ENCODE assay signal across 29 cellular contexts in genomic region chr5:36200513-36200912, GRCh38. TPM values are rescaled to one million over a fixed set of nuclear protein-coding genes. Genes with fewer than 3 reads are reported as not detected.
A peak's percentile ranks its signal among the peaks of the same experiment; 100 is the strongest.
DNase-seq lines count a peak whose midpoint lies in the region; ATAC-seq, FAIRE-seq and TF ChIP-seq lines count a peak whose summit lies in the region.
"Had no signal": no experiment of that assay in that cellular context is flagged by ENCODE, and none has a peak within 500 bp of the region (broad histone marks: within the 10 kb centered on the region; RNA-seq: fewer than 3 reads in every experiment).

No MANE protein-coding gene starts in this region.

- FAIRE-seq in urothelium cell line (lab: Jason Lieb, UNC), result peak; percentile 56
- FAIRE-seq: GM18507, H1, kidney had no signal

- peaks cover 6% of the 10 kb centered on the region for H3K4me1 Mint-ChIP-seq in MCF 10A (ENCODE audit: insufficient read depth, unreplicated experiment)
- H3K4me1 Mint-ChIP-seq: activated CD4-positive, alpha-beta memory T cell treated with anti-CD3 and anti-CD28 coated beads, Interleukin-2, amount 10 ng/mL, durations not matched to agents 7 days and 5 days; IgD-negative memory B cell; memory B cell; nephron; WTC11 had no signal

- no peaks in the 10 kb centered on the region for H3K9me3 Mint-ChIP-seq in MCF 10A (ENCODE audit: unreplicated experiment)
- H3K9me3 Mint-ChIP-seq: activated CD4-positive, alpha-beta memory T cell treated with anti-CD3 and anti-CD28 coated beads, Interleukin-2, amount 10 ng/mL, durations not matched to agents 7 days and 5 days; activated naive CD4-positive, alpha-beta T cell treated with anti-CD3 and anti-CD28 coated beads for 36 hours; dendritic cell treated with granulocyte-macrophage colony-stimulating factor and Interleukin-4, amounts not matched to agents 40 ng/mL and 50 ng/mL, for 4 days; IgD-negative memory B cell; memory B cell; nephron; WTC11 had no signal

- H3K27me3 Mint-ChIP-seq in MCF 10A (ENCODE audit: insufficient read depth, unreplicated experiment), result no peaks in the 10 kb centered on the region
- H3K27me3 Mint-ChIP-seq: activated CD4-positive, alpha-beta memory T cell treated with anti-CD3 and anti-CD28 coated beads, Interleukin-2, amount 10 ng/mL, durations not matched to agents 7 days and 5 days; dendritic cell treated with granulocyte-macrophage colony-stimulating factor and Interleukin-4, amounts not matched to agents 40 ng/mL and 50 ng/mL, for 4 days; IgD-negative memory B cell; memory B cell; T-helper 17 cell had no signal

- H3K27me3 ChIP-seq in breast epithelium (no peaks in the 10 kb centered on the region), foreskin keratinocyte (no peaks in the 10 kb centered on the region)
- H3K27me3 ChIP-seq: tibial nerve had no signal

- CTCF ChIA-PET in MCF 10A (lab: Yijun Ruan, JAX), result interaction anchor here (1.0 to 1.6 kb wide), 3 partner anchors 19 to 65 kb away, joined by 3 to 4 read pairs (median 4); no protein-coding TSS in a partner anchor

- H3K9me3 ChIP-seq in breast epithelium, result no peaks in the 10 kb centered on the region
- H3K9me3 ChIP-seq: prostate gland, tibial nerve had no signal

- no peak overlapping the region for H3K4me3 Mint-ChIP-seq in MCF 10A (ENCODE audit: unreplicated experiment)
- H3K4me3 Mint-ChIP-seq: activated CD4-positive, alpha-beta memory T cell treated with anti-CD3 and anti-CD28 coated beads, Interleukin-2, amount 10 ng/mL, durations not matched to agents 7 days and 5 days; activated naive CD4-positive, alpha-beta T cell treated with anti-CD3 and anti-CD28 coated beads for 36 hours; dendritic cell treated with granulocyte-macrophage colony-stimulating factor and Interleukin-4, amounts not matched to agents 40 ng/mL and 50 ng/mL, for 4 days; IgD-negative memory B cell; memory B cell; nephron; T-helper 17 cell; WTC11 had no signal

- POLR2A ChIA-PET in MCF 10A (lab: Yijun Ruan, JAX), result no interaction called here

- peak; percentile 100 for ATAC-seq in foreskin keratinocyte
- ATAC-seq in GM21717 (IDR thresholded peaks at IDR 0.05; ENCODE audit: unreplicated experiment), result no peak
- no peak for ATAC-seq in GM19324 (IDR thresholded peaks at IDR 0.05; ENCODE audit: low FRiP score, unreplicated experiment)
- ATAC-seq: T-helper 17 cell, WTC11 had no signal

- H3K36me3 Mint-ChIP-seq in MCF 10A (ENCODE audit: insufficient read depth, unreplicated experiment), result peaks cover 38% of the 10 kb centered on the region

- intact Hi-C loops in MCF 10A (cut with micrococcal nuclease), result no loop called here
- intact Hi-C loops in breast epithelium (cut with DNase I; ENCODE audit: low total_unique reads), result no loop called here

- TF ChIP-seq CTCF in MCF 10A (IDR thresholded peaks at IDR 0.05; ENCODE audit: unreplicated experiment) (no peak), breast epithelium (IDR thresholded peaks at IDR 0.05) (no peak), foreskin keratinocyte (conservative IDR thresholded peaks at IDR 0.05) (no peak)

- no TSS peak for BruUV-seq in MCF 10A (replicated peaks; lab: Mats Ljungman, UMichigan)

- H3K4me1 ChIP-seq in breast epithelium (no peaks in the 10 kb centered on the region), foreskin keratinocyte (peaks cover 10% of the 10 kb centered on the region)
- H3K4me1 ChIP-seq: prostate gland, tibial nerve had no signal

- TF ChIP-seq POLR2A in breast epithelium (IDR thresholded peaks at IDR 0.05), result no peak

- H3K27ac ChIP-seq in breast epithelium, result no peak overlapping the region
- no peak overlapping the region for H3K27ac ChIP-seq in foreskin keratinocyte
- H3K27ac ChIP-seq: prostate gland, tibial nerve had no signal

- H3K27ac Mint-ChIP-seq in MCF 10A (ENCODE audit: low read depth, unreplicated experiment), result no peak overlapping the region
- H3K27ac Mint-ChIP-seq: activated CD4-positive, alpha-beta memory T cell treated with anti-CD3 and anti-CD28 coated beads, Interleukin-2, amount 10 ng/mL, durations not matched to agents 7 days and 5 days; activated naive CD4-positive, alpha-beta T cell treated with anti-CD3 and anti-CD28 coated beads for 36 hours; dendritic cell treated with granulocyte-macrophage colony-stimulating factor and Interleukin-4, amounts not matched to agents 40 ng/mL and 50 ng/mL, for 4 days; IgD-negative memory B cell; memory B cell; nephron; T-helper 17 cell; WTC11 had no signal

- no peaks in the 10 kb centered on the region for H3K36me3 ChIP-seq in breast epithelium
- H3K36me3 ChIP-seq: prostate gland had no signal

- DNase-seq in MCF 10A (ENCODE audit: unreplicated experiment) (peak; percentile 66), breast epithelium (ENCODE audit: low spot score in 2 of 2) (no peak), astrocyte of the hippocampus (ENCODE audit: low read depth, low spot score) (peak; percentile 22), foreskin keratinocyte (peak; percentile 61 to 87), urothelium cell line (ENCODE audit: low spot score) (peak; percentile 6)
- no peak for DNase-seq in stimulated activated CD4-positive, alpha-beta T cell treated with anti-CD3 and anti-CD28 coated beads, Interleukin-1b, Interleukin-23, amount 100 ng/mL, for 48 hours
- DNase-seq: 8988T; activated CD4-positive, alpha-beta memory T cell treated with anti-CD3 and anti-CD28 coated beads, Interleukin-2, amount 10 ng/mL, durations not matched to agents 7 days and 5 days; activated naive CD4-positive, alpha-beta T cell treated with anti-CD3 and anti-CD28 coated beads for 36 hours; activated T-cell treated with anti-CD3 and anti-CD28 coated beads, Interleukin-2, amount 50 U/mL, for 1 hour; C1 segment of cervical spinal cord; kidney; MV-4-11; NCI-H2081; NCI-H510A treated with DMSO at 0.1 percent for 48 hours; SHP77 treated with DMSO at 0.1 percent for 48 hours; stimulated activated naive CD4-positive, alpha-beta T cell treated with Interleukin-2 at 50 U/mL for 16 hours; T-helper 17 cell had no signal

- no peak overlapping the region for H3K4me3 ChIP-seq in breast epithelium
- H3K4me3 ChIP-seq: prostate gland, tibial nerve had no signal

RNA-seq across cellular contexts. Expression of gene NADK2, which starts 41.2 kb away (rescaled TPM):
- total RNA-seq in MCF 10A (2022) (36.2 and 37.1 TPM in 2 replicates), breast epithelium (10 to 100 TPM; 27.4 to 31.8 (median 27.9) TPM), foreskin keratinocyte (16.4 and 17.7 TPM in 2 replicates)
- polyA plus RNA-seq in foreskin keratinocyte, result 7.2 and 7.4 TPM in 2 replicates

RNA-seq across cellular contexts. Expression of gene SKP2, which starts 48.6 kb away (rescaled TPM):
- 19.3 and 21.7 TPM in 2 replicates for total RNA-seq in MCF 10A (2022)
- total RNA-seq in breast epithelium, result 10 to 100 TPM in 1 of 3 donors, 1 to 10 TPM in 2; 9.1 to 11.1 (median 9.2) TPM
- 69.0 and 98.7 TPM in 2 replicates for total RNA-seq in foreskin keratinocyte
- polyA plus RNA-seq in foreskin keratinocyte, result 19.8 and 35.6 TPM in 2 replicates

RNA-seq across cellular contexts. Expression of gene LMBRD2, which starts 48.8 kb away (rescaled TPM):
- total RNA-seq in MCF 10A (2022) (7.9 and 9.6 TPM in 2 replicates), breast epithelium (10 to 100 TPM; 11.0 to 19.3 (median 13.1) TPM), foreskin keratinocyte (6.1 and 7.1 TPM in 2 replicates)
- polyA plus RNA-seq in foreskin keratinocyte, result 0.95 and 1.2 TPM in 2 replicates

Comparison
In these comparisons a context has a peak if more than half of its experiments do, and no peak if none do; other contexts are left out.
1. DNase-seq: peak in MCF 10A (single experiment), astrocyte of the hippocampus (single experiment), foreskin keratinocyte (2 of 2) and urothelium cell line (single experiment); none in breast epithelium (0 of 2) and stimulated activated CD4-positive, alpha-beta T cell treated with anti-CD3 and anti-CD28 coated beads, Interleukin-1b, Interleukin-23, amount 100 ng/mL, for 48 hours (single experiment).